ENCODE assay signal across 3 cellular contexts in genomic region chr6:168215121-168215808, GRCh38.
TF ChIP-seq lines count a peak whose summit lies in the region.

No MANE protein-coding gene starts in this region.

TF ChIP-seq in GM23338, 12 proteins besides CTCF, POLR2A, EP300 and RAD21 (continues in another document):
- TF ChIP-seq ZNF331 (CRISPR knock-in tag; IDR thresholded peaks at IDR 0.05; ENCODE audit: low read depth): no peak
- no peak for TF ChIP-seq STAT1 (IDR thresholded peaks at IDR 0.05; ENCODE audit: unreplicated experiment)
- TF ChIP-seq CREB1 (CRISPR knock-in tag; IDR thresholded peaks at IDR 0.05; ENCODE audit: low read depth): no peak
- TF ChIP-seq JUNB (IDR thresholded peaks at IDR 0.05; ENCODE audit: unreplicated experiment): no peak
- TF ChIP-seq EZH2phosphoT487 (IDR thresholded peaks at IDR 0.05; ENCODE audit: unreplicated experiment): no peak
- no peak for TF ChIP-seq NANOG (IDR thresholded peaks at IDR 0.05; ENCODE audit: borderline replicate concordance)
- no peak for TF ChIP-seq ZNF462 (CRISPR knock-in tag; IDR thresholded peaks at IDR 0.05)
- TF ChIP-seq POLR2AphosphoS5 (IDR thresholded peaks at IDR 0.05; ENCODE audit: low read depth): no peak

TF ChIP-seq in H1, 55 proteins besides CTCF, POLR2A, EP300 and RAD21:
- TF ChIP-seq JUN (IDR thresholded peaks at IDR 0.05; ENCODE audit: low read depth, low read length) (no peak), CREB1 (IDR thresholded peaks at IDR 0.05) (no peak), SIN3A (conservative IDR thresholded peaks at IDR 0.05 in 1 of 2, IDR thresholded peaks at IDR 0.05 in 1 of 2; ENCODE audit: low read depth in 1 of 2, low read length in 2 of 2) (no peak), EGR1 (IDR thresholded peaks at IDR 0.05; ENCODE audit: borderline replicate concordance, low read depth, low read length) (no peak), USF2 (IDR thresholded peaks at IDR 0.05; ENCODE audit: low read length) (no peak), BRCA1 (IDR thresholded peaks at IDR 0.05; ENCODE audit: low read depth, low read length) (no peak)

TF ChIP-seq in HEK293T, 16 proteins besides CTCF, POLR2A, EP300 and RAD21:
- TF ChIP-seq L3MBTL2 (conservative IDR thresholded peaks at IDR 0.05): no peak
- TF ChIP-seq SP1 (IDR thresholded peaks at IDR 0.05): no peak
- TF ChIP-seq ELF4 (IDR thresholded peaks at IDR 0.05): no peak
- TF ChIP-seq HDGF (IDR thresholded peaks at IDR 0.05; ENCODE audit: borderline replicate concordance): no peak
- no peak for TF ChIP-seq PKNOX1 (IDR thresholded peaks at IDR 0.05)
- TF ChIP-seq LEF1 (IDR thresholded peaks at IDR 0.05; ENCODE audit: borderline replicate concordance): no peak
- no peak for TF ChIP-seq NFRKB (IDR thresholded peaks at IDR 0.05)
- no peak for TF ChIP-seq FOXA1 (IDR thresholded peaks at IDR 0.05)
- no peak for TF ChIP-seq FOXK2 (IDR thresholded peaks at IDR 0.05)
- no peak for TF ChIP-seq FOXM1 (IDR thresholded peaks at IDR 0.05; ENCODE audit: borderline replicate concordance)
- TF ChIP-seq BHLHE40 (IDR thresholded peaks at IDR 0.05; ENCODE audit: borderline replicate concordance): no peak
- no peak for TF ChIP-seq TARDBP (IDR thresholded peaks at IDR 0.05)
- TF ChIP-seq ZNF384 (IDR thresholded peaks at IDR 0.05): no peak
- no peak for TF ChIP-seq CTBP1 (IDR thresholded peaks at IDR 0.05; ENCODE audit: borderline replicate concordance)
- TF ChIP-seq SUZ12 (IDR thresholded peaks at IDR 0.05): no peak
